Comparison of ENCODE assay signal across 25 cellular contexts in genomic region chr2:211516537-211516936, GRCh38.
DNase-seq lines count a peak whose midpoint lies in the region; ATAC-seq, FAIRE-seq and TF ChIP-seq lines count a peak whose summit lies in the region.
"Had no signal": no experiment of that assay in that cellular context is flagged by ENCODE, and none has a peak within 500 bp of the region (broad histone marks: within the 10 kb centered on the region; RNA-seq: fewer than 3 reads in every experiment).

No MANE protein-coding gene starts in this region.

- H3K9me3 ChIP-seq in GM12878 (replicated peaks; ENCODE audit: control insufficient read depth, insufficient read depth, low read length), result no peaks in the 10 kb centered on the region
- H3K9me3 ChIP-seq: A549; BE2C; BLaER1 treated with 17β-estradiol and CSF1 and Interleukin-3, amounts not matched to agents 10 nM and 100 nM; HAP-1 had no signal

- H3K27ac ChIP-seq in GM12878 (ENCODE audit: control insufficient read depth, insufficient read depth), result no peak overlapping the region
- H3K27ac ChIP-seq in dorsolateral prefrontal cortex, result no peak overlapping the region
- H3K27ac ChIP-seq: A549; BLaER1 treated with 17β-estradiol and CSF1 and Interleukin-3, amounts not matched to agents 10 nM and 100 nM had no signal

- no peak overlapping the region for H3K9ac ChIP-seq in GM12878 (ENCODE audit: control insufficient read depth, insufficient read depth, low read length)
- H3K9ac ChIP-seq: BLaER1 treated with 17β-estradiol and CSF1 and Interleukin-3, amounts not matched to agents 10 nM and 100 nM had no signal

- H4K20me1 ChIP-seq in GM12878 (ENCODE audit: control insufficient read depth, insufficient read depth), result no peaks in the 10 kb centered on the region
- H4K20me1 ChIP-seq: BLaER1 treated with 17β-estradiol and CSF1 and Interleukin-3, amounts not matched to agents 10 nM and 100 nM had no signal

- no peak for TF ChIP-seq POLR2A in GM12878 (IDR thresholded peaks at IDR 0.05; ENCODE audit: low read depth, low read length)

- H3K36me3 ChIP-seq in GM12878 (ENCODE audit: control insufficient read depth in 2 of 2, insufficient read depth in 2 of 2, low read length in 1 of 2), result no peaks in the 10 kb centered on the region
- H3K36me3 ChIP-seq: BE2C; BLaER1 treated with 17β-estradiol and CSF1 and Interleukin-3, amounts not matched to agents 10 nM and 100 nM; HAP-1 had no signal

- no peaks in the 10 kb centered on the region for H3K4me1 Mint-ChIP-seq in activated naive CD4-positive, alpha-beta T cell treated with anti-CD3 and anti-CD28 coated beads, Interleukin-2, amount 10 ng/mL, durations not matched to agents 7 days and 5 days
- H3K4me1 Mint-ChIP-seq: CD14-positive monocyte; CD8-positive, alpha-beta memory T cell had no signal

- RAD21 ChIA-PET in GM12878 (lab: Charles Lee; ENCODE audit: unreplicated experiment), result no interaction called here

- 10% methylated on average over 3 of the region's 3 CpGs for WGBS in GM12878 (ENCODE audit: insufficient coverage, insufficient replicate concordance, low lambda C conversion rate, missing lambda C conversion rate)

- in situ Hi-C loops in GM12878 (cut with MboI), result no loop called here

- no peak overlapping the region for H3K4me3 Mint-ChIP-seq in activated naive CD4-positive, alpha-beta T cell treated with anti-CD3 and anti-CD28 coated beads, Interleukin-2, amount 10 ng/mL, durations not matched to agents 7 days and 5 days
- H3K4me3 Mint-ChIP-seq: CD14-positive monocyte; CD4-positive, alpha-beta T cell; CD8-positive, alpha-beta memory T cell; HFFc6 had no signal

- no peaks in the 10 kb centered on the region for H3K79me2 ChIP-seq in GM12878 (ENCODE audit: control insufficient read depth, insufficient read depth, low read length)

- H3K4me1 ChIP-seq in GM12878 (ENCODE audit: control insufficient read depth, insufficient read depth, low read length), result no peaks in the 10 kb centered on the region
- H3K4me1 ChIP-seq: A549; BE2C; BLaER1 treated with 17β-estradiol and CSF1 and Interleukin-3, amounts not matched to agents 10 nM and 100 nM had no signal

- H3K36me3 Mint-ChIP-seq in activated naive CD4-positive, alpha-beta T cell treated with anti-CD3 and anti-CD28 coated beads, Interleukin-2, amount 10 ng/mL, durations not matched to agents 7 days and 5 days, result no peaks in the 10 kb centered on the region
- H3K36me3 Mint-ChIP-seq: CD14-positive monocyte; CD8-positive, alpha-beta memory T cell had no signal

- no peaks in the 10 kb centered on the region for H3K27me3 Mint-ChIP-seq in activated naive CD4-positive, alpha-beta T cell treated with anti-CD3 and anti-CD28 coated beads, Interleukin-2, amount 10 ng/mL, durations not matched to agents 7 days and 5 days
- H3K27me3 Mint-ChIP-seq: CD4-positive, alpha-beta T cell; CD8-positive, alpha-beta memory T cell had no signal

- peaks cover 1% of the 10 kb centered on the region for H3K9me3 Mint-ChIP-seq in activated naive CD4-positive, alpha-beta T cell treated with anti-CD3 and anti-CD28 coated beads, Interleukin-2, amount 10 ng/mL, durations not matched to agents 7 days and 5 days

- no peak for TF ChIP-seq RAD21 in GM12878 (IDR thresholded peaks at IDR 0.05; ENCODE audit: insufficient read depth, low read depth, low read length)

- TF ChIP-seq CTCF in GM12878 (IDR thresholded peaks at IDR 0.05 in 2 of 3, conservative IDR thresholded peaks at IDR 0.05 in 1 of 3; ENCODE audit: control insufficient read depth in 2 of 3, extremely low read depth in 1 of 3, insufficient read depth in 1 of 3, low read depth in 3 of 3, low read length in 3 of 3) (no peak), dorsolateral prefrontal cortex (IDR thresholded peaks at IDR 0.05 in 54 of 56, conservative IDR thresholded peaks at IDR 0.05 in 2 of 56; ENCODE audit: low read depth in 1 of 56, partially characterized antibody in 56 of 56) (no peak)

- DNase-seq in NOMO-1 treated with DMSO at 0.1 percent for 48 hours (lab: John Stamatoyannopoulos, UW; ENCODE audit: unreplicated experiment) (peak; percentile 58), NOMO-1 treated with dmso at 0.1 percent for 144 hours (lab: John Stamatoyannopoulos, UW; ENCODE audit: unreplicated experiment) (no peak), MV-4-11 (lab: John Stamatoyannopoulos, UW) (peak; percentile 16), GM12878 (ENCODE audit: low read depth, low spot score) (no peak), DMS53 (lab: John Stamatoyannopoulos, UW) (no peak), dorsolateral prefrontal cortex (no peak)
- no peak for DNase-seq in activated naive CD4-positive, alpha-beta T cell treated with anti-CD3 and anti-CD28 coated beads, Interleukin-2, amount 10 ng/mL, durations not matched to agents 7 days and 5 days
- DNase-seq: 8988T; ACHN; AML-193; BE2C; CD4-positive, alpha-beta T cell; CD8-positive, alpha-beta memory T cell; DMS 273 treated with DMSO at 0.1 percent for 48 hours; DMS79 treated with DMSO at 0.1 percent for 48 hours; GF-D8; GOT3; HFFc6 had no signal

- no peak for FAIRE-seq in GM12878 (lab: Jason Lieb, UNC)
- FAIRE-seq: A549, D721Med, H54 had no signal

- H3K27me3 ChIP-seq in GM12878 (replicated peaks in 1 of 2; ENCODE audit: control insufficient read depth in 2 of 2, insufficient read depth in 2 of 2, low read length in 1 of 2) (no peaks in the 10 kb centered on the region), dorsolateral prefrontal cortex (no peaks in the 10 kb centered on the region)
- H3K27me3 ChIP-seq: BE2C; BLaER1 treated with 17β-estradiol and CSF1 and Interleukin-3, amounts not matched to agents 10 nM and 100 nM had no signal

- peak; percentile 55 for ATAC-seq in GM18867 (IDR thresholded peaks at IDR 0.05; ENCODE audit: unreplicated experiment)
- peak; percentile 40 for ATAC-seq in GM12878
- ATAC-seq: A549 had no signal

- intact Hi-C loops in GM12878 (cut with micrococcal nuclease; ENCODE audit: unreplicated experiment) (no loop called here), dorsolateral prefrontal cortex (cut with DNase I) (no loop called here)

- H2AFZ ChIP-seq in GM12878 (ENCODE audit: control insufficient read depth, low read depth, low read length), result no peak overlapping the region

- no peak for TF ChIP-seq EP300 in GM12878 (IDR thresholded peaks at IDR 0.05; ENCODE audit: borderline replicate concordance in 1 of 2, control insufficient read depth in 1 of 2, low read depth in 2 of 2, low read length in 2 of 2)

- H3K4me2 ChIP-seq in GM12878 (ENCODE audit: control insufficient read depth, insufficient read depth), result no peak overlapping the region
- H3K4me2 ChIP-seq: A549; BLaER1 treated with 17β-estradiol and CSF1 and Interleukin-3, amounts not matched to agents 10 nM and 100 nM had no signal

- SMC1A ChIA-PET in GM12878 (lab: Charles Lee; ENCODE audit: uncharacterized antibody, unreplicated experiment), result no interaction called here

- H3K4me3 ChIP-seq in GM12878, result no peak overlapping the region
- no peak overlapping the region for H3K4me3 ChIP-seq in dorsolateral prefrontal cortex
- H3K4me3 ChIP-seq: A549; BLaER1 treated with 17β-estradiol and CSF1 and Interleukin-3, amounts not matched to agents 10 nM and 100 nM; HAP-1 had no signal

- CTCF ChIA-PET in GM12878 (lab: Yijun Ruan, JAX), result no interaction called here
- CTCF ChIA-PET in activated naive CD4-positive, alpha-beta T cell treated with anti-CD3 and anti-CD28 coated beads, Interleukin-2, amount 10 ng/mL, durations not matched to agents 7 days and 5 days (lab: Charles Lee), result no interaction called here

- H3K27ac Mint-ChIP-seq in activated naive CD4-positive, alpha-beta T cell treated with anti-CD3 and anti-CD28 coated beads, Interleukin-2, amount 10 ng/mL, durations not matched to agents 7 days and 5 days, result no peak overlapping the region
- H3K27ac Mint-ChIP-seq: CD14-positive monocyte; CD4-positive, alpha-beta T cell; HFFc6 had no signal

- POLR2A ChIA-PET in GM12878 (lab: Charles Lee), result no interaction called here

- no TSS peak for BruUV-seq in GM12878 (replicated peaks; lab: Mats Ljungman, UMichigan)

TF ChIP-seq in GM12878, 131 proteins besides CTCF, POLR2A, EP300 and RAD21:
- TF ChIP-seq SPI1 (IDR thresholded peaks at IDR 0.05; ENCODE audit: borderline replicate concordance, insufficient read depth, low read depth, low read length), result peak; percentile 50; the same call in 1 of the 2 replicates
- TF ChIP-seq PAX8 (IDR thresholded peaks at IDR 0.05), result no peak
TF ChIP-seq in GM12878: peak in this region for 1.

Comparison
In these comparisons a context has a peak if more than half of its experiments do, and no peak if none do; other contexts are left out.
1. DNase-seq: peak in NOMO-1 treated with DMSO at 0.1 percent for 48 hours (single experiment) and MV-4-11 (single experiment); none in NOMO-1 treated with dmso at 0.1 percent for 144 hours (single experiment), GM12878 (single experiment), DMS53 (single experiment), dorsolateral prefrontal cortex (0 of 10) and activated naive CD4-positive, alpha-beta T cell treated with anti-CD3 and anti-CD28 coated beads, Interleukin-2, amount 10 ng/mL, durations not matched to agents 7 days and 5 days (single experiment).